Comparison of ENCODE assay signal across 9 cellular contexts in genomic region chr9:104969116-104969515, GRCh38. TPM values are rescaled to one million over a fixed set of nuclear protein-coding genes. Genes with fewer than 3 reads are reported as not detected.
A peak's percentile ranks its signal among the peaks of the same experiment; 100 is the strongest.
DNase-seq lines count a peak whose midpoint lies in the region; ATAC-seq and TF ChIP-seq lines count a peak whose summit lies in the region.
"Had no signal": no experiment of that assay in that cellular context is flagged by ENCODE, and none has a peak within 500 bp of the region (broad histone marks: within the 10 kb centered on the region; RNA-seq: fewer than 3 reads in every experiment).

No MANE protein-coding gene starts in this region.

- no peak for TF ChIP-seq EP300 in transverse colon (IDR thresholded peaks at IDR 0.05; ENCODE audit: low read depth)

- no peak overlapping the region for H3K9ac ChIP-seq in mesendoderm (ENCODE audit: low read length)

- H3K27ac ChIP-seq in mesendoderm (ENCODE audit: low read depth, low read length): no peak overlapping the region
- peak overlapping the region; percentile 88 to 95 (median 93) for H3K27ac ChIP-seq in transverse colon

- no peak overlapping the region for H4K8ac ChIP-seq in mesendoderm (ENCODE audit: low read depth, low read length)

- no peak overlapping the region for H2BK5ac ChIP-seq in mesendoderm (ENCODE audit: low read length)

- no peak overlapping the region for H4K5ac ChIP-seq in mesendoderm (ENCODE audit: low read length)

- H3K27ac Mint-ChIP-seq in central memory CD8-positive, alpha-beta T cell (ENCODE audit: low read depth): peak overlapping the region; percentile 78

- WGBS in mesendoderm (ENCODE audit: extremely low coverage, insufficient coverage, low lambda C conversion rate): no CpG with 5 or more reads among the region's 4 CpGs
- 58% methylated on average over 4 of the region's 4 CpGs; no CpG with 5 or more reads in 1 of the 2 donors for WGBS in transverse colon (ENCODE audit: low coverage in 1 of 2), 2 donors

- peaks cover 7% of the 10 kb centered on the region for H3K27me3 Mint-ChIP-seq in activated T-cell treated with anti-CD3 and anti-CD28 coated beads, Interleukin-2, amount 50 U/mL, for 4 hours (ENCODE audit: low read depth)
- peaks cover 42% of the 10 kb centered on the region for H3K27me3 Mint-ChIP-seq in central memory CD8-positive, alpha-beta T cell

- H3K36me3 ChIP-seq in mesendoderm (ENCODE audit: control insufficient read depth, insufficient read depth, low read length) (no peaks in the 10 kb centered on the region), transverse colon (no peaks in the 10 kb centered on the region)

- H2BK15ac ChIP-seq in mesendoderm (replicated peaks; ENCODE audit: low read depth): no peak overlapping the region

- H3K4me2 ChIP-seq in mesendoderm (ENCODE audit: low read length): no peak overlapping the region

- H3K9me3 Mint-ChIP-seq in activated T-cell treated with anti-CD3 and anti-CD28 coated beads, Interleukin-2, amount 50 U/mL, for 4 hours: no peaks in the 10 kb centered on the region
- H3K9me3 Mint-ChIP-seq in central memory CD8-positive, alpha-beta T cell: no peaks in the 10 kb centered on the region

- no peak for DNase-seq in activated T-cell treated with anti-CD3 and anti-CD28 coated beads, Interleukin-2, amount 50 U/mL, for 4 hours
- DNase-seq in activated T-cell treated with anti-CD3 and anti-CD28 coated beads, Interleukin-2, amount 50 U/mL, for 48 hours: no peak
- DNase-seq in central memory CD8-positive, alpha-beta T cell (ENCODE audit: low spot score in 2 of 2): no peak
- no peak for DNase-seq in mesendoderm
- DNase-seq in transverse colon: no peak
- no peak for DNase-seq in SHP77 treated with DMSO at 0.1 percent for 48 hours (lab: John Stamatoyannopoulos, UW)
- DNase-seq in posterior vena cava (ENCODE audit: low spot score): no peak
- DNase-seq: RPMI8226 had no signal

- no peak overlapping the region for H3K4ac ChIP-seq in mesendoderm (ENCODE audit: low read depth, low read length)

- no peak overlapping the region for H3K18ac ChIP-seq in mesendoderm (ENCODE audit: low read length)

- H3K4me1 ChIP-seq in mesendoderm (ENCODE audit: control insufficient read depth, low read depth, low read length) (no peaks in the 10 kb centered on the region), transverse colon (peaks cover 8 to 44% (median 20%) of the 10 kb centered on the region in 4 donors)

- no peaks in the 10 kb centered on the region for H3K9me3 ChIP-seq in transverse colon

- no peaks in the 10 kb centered on the region for H3K27me3 ChIP-seq in mesendoderm (ENCODE audit: insufficient read depth, low read length, poor library complexity)
- no peaks in the 10 kb centered on the region for H3K27me3 ChIP-seq in transverse colon

- H2BK120ac ChIP-seq in mesendoderm (ENCODE audit: low read depth, low read length): no peak overlapping the region

- no peak for ATAC-seq in activated T-cell treated with anti-CD3 and anti-CD28 coated beads, Interleukin-2, amount 50 U/mL, for 4 hours
- ATAC-seq in central memory CD8-positive, alpha-beta T cell (replicated peaks; ENCODE audit: extremely low read depth, poor library complexity, severe bottlenecking): no peak
- ATAC-seq in HG02970 (IDR thresholded peaks at IDR 0.05; ENCODE audit: low FRiP score, unreplicated experiment): no peak

- no peaks in the 10 kb centered on the region for H3K79me2 ChIP-seq in mesendoderm (ENCODE audit: control insufficient read depth, insufficient read depth, low read length)

- in situ Hi-C loops in transverse colon (cut with MboI; ENCODE audit: low pct_ligation_motif_present in 1 of 4, low pct_unique_long_range_greater_than_20kb in 1 of 4, low sequenced_read_pairs in 3 of 4): no loop called here

- intact Hi-C loops in transverse colon (cut with DNase I; ENCODE audit: low total_unique reads) (no loop called here), posterior vena cava (cut with DNase I) (loop anchor here in 1 of 2 donors (5.0 kb wide), 1 partner anchor 37 kb away; no protein-coding TSS in a partner anchor)

- H3K56ac ChIP-seq in mesendoderm (ENCODE audit: low read length): peak overlapping the region; percentile 89

- H3K4me1 Mint-ChIP-seq in activated T-cell treated with anti-CD3 and anti-CD28 coated beads, Interleukin-2, amount 50 U/mL, for 4 hours (ENCODE audit: low read depth): peaks cover 12% of the 10 kb centered on the region
- peaks cover 12% of the 10 kb centered on the region for H3K4me1 Mint-ChIP-seq in central memory CD8-positive, alpha-beta T cell

- no peak overlapping the region for H2AK5ac ChIP-seq in mesendoderm (ENCODE audit: low read length)

- TF ChIP-seq POLR2A in transverse colon (IDR thresholded peaks at IDR 0.05): no peak

- H3K4me3 Mint-ChIP-seq in activated T-cell treated with anti-CD3 and anti-CD28 coated beads, Interleukin-2, amount 50 U/mL, for 4 hours: peak overlapping the region; percentile 92
- peak overlapping the region; percentile 83 for H3K4me3 Mint-ChIP-seq in central memory CD8-positive, alpha-beta T cell

- H3K4me3 ChIP-seq in mesendoderm (ENCODE audit: low read length) (no peak overlapping the region), transverse colon (no peak overlapping the region)

- H3K36me3 Mint-ChIP-seq in activated T-cell treated with anti-CD3 and anti-CD28 coated beads, Interleukin-2, amount 50 U/mL, for 4 hours (ENCODE audit: insufficient read depth): no peaks in the 10 kb centered on the region
- H3K36me3 Mint-ChIP-seq in central memory CD8-positive, alpha-beta T cell (ENCODE audit: insufficient read depth): peaks cover 2% of the 10 kb centered on the region

- TF ChIP-seq CTCF in transverse colon (IDR thresholded peaks at IDR 0.05): no peak

- no peak overlapping the region for H3K23ac ChIP-seq in mesendoderm (ENCODE audit: low read length)

- no peaks in the 10 kb centered on the region for H3K79me1 ChIP-seq in mesendoderm (ENCODE audit: low read length)

RNA-seq across cellular contexts. Expression of gene ABCA1, which starts 41.2 kb away (rescaled TPM):
- total RNA-seq in activated T-cell treated with anti-CD3 and anti-CD28 coated beads, Interleukin-2, amount 50 U/mL, for 4 hours: under 1 TPM; 0.26 to 0.30 (median 0.30) TPM
- 1.0 TPM for polyA plus RNA-seq in mesendoderm (2013, experiment 1 of 2)
- 1.1 TPM for polyA plus RNA-seq in mesendoderm (2013, experiment 2 of 2)
- total RNA-seq in transverse colon: 10 to 100 TPM; 20.5 to 67.3 (median 60.5) TPM
- 10 to 100 TPM; 23.5 to 32.9 TPM for total RNA-seq in posterior vena cava

Comparison
In these comparisons a context has a peak if more than half of its experiments do, and no peak if none do; other contexts are left out.
1. RNA of gene ABCA1, which starts 41.2 kb away (total RNA-seq): 20.5 to 67.3 TPM in transverse colon and 23.5 to 32.9 TPM in posterior vena cava; 0.26 to 0.30 TPM in activated T-cell treated with anti-CD3 and anti-CD28 coated beads, Interleukin-2, amount 50 U/mL, for 4 hours; every median in the first group is over 10 times any median in the second.